ENCODE assay signal across 1 cellular context in the genomic region with DNA sequence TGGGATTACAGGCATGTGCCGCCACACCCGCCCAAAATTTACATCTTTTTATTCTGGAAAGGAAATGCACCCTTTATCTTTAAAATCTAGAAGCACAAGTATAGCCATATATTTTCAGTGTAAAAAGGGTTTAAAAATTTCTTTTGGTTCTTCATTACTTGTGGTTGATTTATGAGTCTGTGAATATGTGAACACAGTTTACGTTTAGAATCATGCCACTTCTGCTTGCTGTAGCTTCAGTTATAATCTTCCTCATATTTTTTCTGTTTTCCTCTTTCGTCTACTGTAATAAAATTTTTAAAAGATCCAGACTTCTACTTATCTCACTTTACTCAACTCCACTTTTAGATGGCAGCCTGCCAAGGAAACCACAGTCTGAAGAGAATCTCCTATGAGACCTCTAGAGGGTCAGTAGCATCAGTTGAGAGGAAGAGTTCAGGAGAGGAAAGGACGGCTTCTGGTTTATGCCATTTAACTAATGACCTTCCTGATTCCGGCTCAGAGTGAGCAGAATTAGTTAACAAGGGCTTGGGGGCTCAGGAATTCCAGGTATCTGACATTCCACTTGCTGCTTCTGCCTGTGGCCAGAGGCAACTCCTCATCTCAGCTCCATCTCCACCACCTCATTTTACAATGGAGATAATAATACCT.
TF ChIP-seq lines count a peak whose summit lies in the region.

No MANE protein-coding gene starts in this region.

TF ChIP-seq in GM12878, 131 proteins besides CTCF, POLR2A, EP300 and RAD21 (continued from another document):
- TF ChIP-seq STAT1 (conservative IDR thresholded peaks at IDR 0.05), result no peak
- TF ChIP-seq YY1 (IDR thresholded peaks at IDR 0.05; ENCODE audit: low read depth, low read length), result no peak
